ENCODE assay signal across 22 cellular contexts in genomic region chr5:121108725-121109124, GRCh38.
DNase-seq lines count a peak whose midpoint lies in the region; ATAC-seq, FAIRE-seq and TF ChIP-seq lines count a peak whose summit lies in the region.
"Had no signal": no experiment of that assay in that cellular context is flagged by ENCODE, and none has a peak within 500 bp of the region (broad histone marks: within the 10 kb centered on the region; RNA-seq: fewer than 3 reads in every experiment).

No MANE protein-coding gene starts in this region.

- H3K27me3 Mint-ChIP-seq in progenitor cell of endocrine pancreas, result no peaks in the 10 kb centered on the region
- H3K27me3 Mint-ChIP-seq: natural killer cell treated with Interleukin-12 subunit alpha and Interleukin-12 subunit beta and Interleukin-15 and Interleukin-18, amount 100 ng/mL, for 72 hours had no signal

- no peaks in the 10 kb centered on the region for H3K27me3 ChIP-seq in Karpas-422 (ENCODE audit: low read length)
- no peaks in the 10 kb centered on the region for H3K27me3 ChIP-seq in K562 (ENCODE audit: control insufficient read depth in 2 of 2, insufficient read depth in 2 of 2, low read length in 2 of 2)
- no peaks in the 10 kb centered on the region for H3K27me3 ChIP-seq in testis
- H3K27me3 ChIP-seq: transverse colon had no signal

- TF ChIP-seq POLR2A in K562 (conservative IDR thresholded peaks at IDR 0.05) (no peak), testis (IDR thresholded peaks at IDR 0.05) (no peak)

- CTCF ChIA-PET in K562 (lab: Yijun Ruan, JAX; ENCODE audit: low intra/inter-chr PET ratio), result no interaction called here

- BruUV-seq in K562 (replicated peaks; lab: Mats Ljungman, UMichigan), result no TSS peak

- TF ChIP-seq CTCF in K562 (IDR thresholded peaks at IDR 0.05 in 2 of 3, conservative IDR thresholded peaks at IDR 0.05 in 1 of 3; ENCODE audit: insufficient read depth in 2 of 3, low read depth in 1 of 3, low read length in 3 of 3) (no peak), testis (IDR thresholded peaks at IDR 0.05) (no peak), foreskin fibroblast (IDR thresholded peaks at IDR 0.05; ENCODE audit: low read depth, low read length) (no peak), progenitor cell of endocrine pancreas (IDR thresholded peaks at IDR 0.05; ENCODE audit: unreplicated experiment) (no peak)

- H2AFZ ChIP-seq in Karpas-422 (ENCODE audit: low read length) (no peak overlapping the region), K562 (ENCODE audit: low read depth, low read length) (peak overlapping the region; percentile 51; the same call in 1 of the 2 replicates)

- peak; percentile 43 for DNase-seq in NCI-H748 (lab: John Stamatoyannopoulos, UW; ENCODE audit: unreplicated experiment)
- no peak for DNase-seq in NCI-H748 treated with DMSO at 0.1 percent for 48 hours (lab: John Stamatoyannopoulos, UW)
- DNase-seq in Karpas-422, result peak; percentile 42
- peak; percentile 13 to 38 (median 28) for DNase-seq in K562 (ENCODE audit: extremely low read depth in 1 of 4, low spot score in 3 of 4)
- DNase-seq in testis, result peak; percentile 48
- DNase-seq in foreskin fibroblast, result no peak
- no peak for DNase-seq in progenitor cell of endocrine pancreas (ENCODE audit: low spot score, unreplicated experiment)
- DNase-seq in HPDE6-E6E7 (ENCODE audit: extremely low spot score), result no peak
- DNase-seq: activated CD4-positive, CD25-positive, alpha-beta regulatory T cell treated with anti-CD3 and anti-CD28 coated beads, Interleukin-2, amount 50 U/mL, for 72 hours; activated effector memory CD4-positive, alpha-beta T cell treated with Interleukin-2 at 50 U/mL for 16 hours; amniotic stem cell; caudate nucleus; KBM-7; mesenchymal stem cell; NCI-H1105; SIG-M5; T-helper 2 cell; transverse colon had no signal

- no peaks in the 10 kb centered on the region for H3K79me2 ChIP-seq in Karpas-422 (ENCODE audit: low read length)
- H3K79me2 ChIP-seq in K562 (ENCODE audit: control insufficient read depth, insufficient read depth, low read length), result no peaks in the 10 kb centered on the region

- no peaks in the 10 kb centered on the region for H3K9me1 ChIP-seq in K562 (ENCODE audit: control insufficient read depth, insufficient read depth, low read length)

- intact Hi-C loops in K562 (cut with micrococcal nuclease) (no loop called here), testis (cut with DNase I; ENCODE audit: low total_unique reads) (no loop called here)

- FAIRE-seq in K562 (lab: Jason Lieb, UNC), result no peak
- FAIRE-seq: A204.1 had no signal

- H3K4me3 ChIP-seq in Karpas-422 (ENCODE audit: low read length), result no peak overlapping the region
- no peak overlapping the region for H3K4me3 ChIP-seq in K562
- peak overlapping the region; percentile 16 to 51 for H3K4me3 ChIP-seq in testis
- no peak overlapping the region for H3K4me3 ChIP-seq in foreskin fibroblast (ENCODE audit: low read depth in 1 of 2, low read length in 2 of 2)
- H3K4me3 ChIP-seq: transverse colon had no signal

- H3K27ac ChIP-seq in Karpas-422 (ENCODE audit: low read length) (no peak overlapping the region), K562 (ENCODE audit: extremely low read depth, low read depth, low read length) (no peak overlapping the region), testis (no peak overlapping the region)
- H3K27ac ChIP-seq: transverse colon had no signal

- in situ Hi-C loops in K562 (cut with MboI), result no loop called here

- H3K9ac ChIP-seq in Karpas-422 (ENCODE audit: low read length) (no peak overlapping the region), K562 (ENCODE audit: insufficient read depth in 1 of 2, low read depth in 2 of 2, low read length in 2 of 2) (no peak overlapping the region)

- TF ChIP-seq RAD21 in K562 (CRISPR knock-in tag; conservative IDR thresholded peaks at IDR 0.05 in 1 of 2, IDR thresholded peaks at IDR 0.05 in 1 of 2), result no peak

- peaks cover 1% of the 10 kb centered on the region for H3K36me3 Mint-ChIP-seq in progenitor cell of endocrine pancreas (ENCODE audit: insufficient read depth)
- H3K36me3 Mint-ChIP-seq: CD14-positive monocyte; natural killer cell treated with Interleukin-12 subunit alpha and Interleukin-12 subunit beta and Interleukin-15 and Interleukin-18, amount 100 ng/mL, for 72 hours; stimulated activated effector memory CD8-positive, alpha-beta T cell treated with anti-CD3 and anti-CD28 coated beads, Interleukin-12 subunit alpha, Interleukin-12 subunit beta, amount 100 ng/mL, for 72 hours had no signal

- no peaks in the 10 kb centered on the region for H3K9me2 ChIP-seq in Karpas-422 (replicated peaks; ENCODE audit: insufficient read depth, low read length)

- H3K4me2 ChIP-seq in Karpas-422 (ENCODE audit: low read depth, low read length, poor library complexity, severe bottlenecking) (no peak overlapping the region), K562 (ENCODE audit: insufficient read depth, low read length) (peak overlapping the region; percentile 49; the same call in 1 of the 2 replicates)

- TF ChIP-seq EP300 in K562 (IDR thresholded peaks at IDR 0.05; ENCODE audit: low read length), result no peak

- 4% methylated on average over 5 of the region's 10 CpGs for WGBS in K562 (ENCODE audit: insufficient coverage, low coverage, missing lambda C conversion rate)
- 65 to 75% methylated on average over 1 to 10 of the region's 10 CpGs for WGBS in testis, 2 donors

- peak; percentile 91 for ATAC-seq in K562

- H4K20me1 ChIP-seq in Karpas-422 (ENCODE audit: insufficient read depth, low read depth, low read length) (no peaks in the 10 kb centered on the region), K562 (replicated peaks; ENCODE audit: control insufficient read depth, insufficient read depth, low read length) (no peaks in the 10 kb centered on the region)

- H3K9me3 Mint-ChIP-seq in progenitor cell of endocrine pancreas (ENCODE audit: low read depth), result no peaks in the 10 kb centered on the region
- H3K9me3 Mint-ChIP-seq: natural killer cell treated with Interleukin-12 subunit alpha and Interleukin-12 subunit beta and Interleukin-15 and Interleukin-18, amount 100 ng/mL, for 72 hours had no signal

- no peak overlapping the region for H3K27ac Mint-ChIP-seq in progenitor cell of endocrine pancreas
- H3K27ac Mint-ChIP-seq: CD14-positive monocyte; natural killer cell treated with Interleukin-12 subunit alpha and Interleukin-12 subunit beta and Interleukin-15 and Interleukin-18, amount 100 ng/mL, for 72 hours; stimulated activated effector memory CD8-positive, alpha-beta T cell treated with anti-CD3 and anti-CD28 coated beads, Interleukin-12 subunit alpha, Interleukin-12 subunit beta, amount 100 ng/mL, for 72 hours had no signal

- H3K36me3 ChIP-seq in Karpas-422 (ENCODE audit: insufficient read depth, low read length) (no peaks in the 10 kb centered on the region), K562 (ENCODE audit: control insufficient read depth, insufficient read depth, low read length) (no peaks in the 10 kb centered on the region), testis (ENCODE audit: low read depth, missing control alignments) (no peaks in the 10 kb centered on the region)
- H3K36me3 ChIP-seq: transverse colon had no signal

- H3K4me1 ChIP-seq in Karpas-422 (ENCODE audit: low read length) (no peaks in the 10 kb centered on the region), K562 (replicated peaks in 1 of 2; ENCODE audit: control insufficient read depth in 2 of 2, insufficient read depth in 2 of 2, low read length in 2 of 2) (peaks cover 0 to 6% of the 10 kb centered on the region in 2 experiments; a peak in 1 of 5 replicates), testis (no peaks in the 10 kb centered on the region)
- H3K4me1 ChIP-seq: transverse colon had no signal

- no peaks in the 10 kb centered on the region for H3K4me1 Mint-ChIP-seq in progenitor cell of endocrine pancreas (ENCODE audit: low read depth)
- H3K4me1 Mint-ChIP-seq: CD14-positive monocyte; stimulated activated effector memory CD8-positive, alpha-beta T cell treated with anti-CD3 and anti-CD28 coated beads, Interleukin-12 subunit alpha, Interleukin-12 subunit beta, amount 100 ng/mL, for 72 hours had no signal

- POLR2A ChIA-PET in K562 (lab: Yijun Ruan, JAX), result interaction anchor here (0.7 kb wide), 1 partner anchor 1048 kb away, joined by 3 read pairs; no protein-coding TSS in a partner anchor

- H3K4me3 Mint-ChIP-seq in progenitor cell of endocrine pancreas (ENCODE audit: low read depth), result no peak overlapping the region
- H3K4me3 Mint-ChIP-seq: CD14-positive monocyte; natural killer cell treated with Interleukin-12 subunit alpha and Interleukin-12 subunit beta and Interleukin-15 and Interleukin-18, amount 100 ng/mL, for 72 hours; stimulated activated effector memory CD8-positive, alpha-beta T cell treated with anti-CD3 and anti-CD28 coated beads, Interleukin-12 subunit alpha, Interleukin-12 subunit beta, amount 100 ng/mL, for 72 hours had no signal

- 0 out of 2 replicates have a peak, but pooled peaks cover 3% of the 10 kb centered on the region for H3K9me3 ChIP-seq in Karpas-422 (ENCODE audit: low read length)
- H3K9me3 ChIP-seq in K562 (replicated peaks; ENCODE audit: control insufficient read depth, insufficient read depth, low read depth, low read length), result no peaks in the 10 kb centered on the region
- H3K9me3 ChIP-seq in testis, result no peaks in the 10 kb centered on the region
- H3K9me3 ChIP-seq: transverse colon had no signal

TF ChIP-seq in K562, 482 proteins besides CTCF, POLR2A, EP300 and RAD21 (continues in another document):
- TF ChIP-seq ZNF644 (tag; IDR thresholded peaks at IDR 0.05; ENCODE audit: low read depth), result no peak
- TF ChIP-seq GTF3C2 (IDR thresholded peaks at IDR 0.05; ENCODE audit: borderline replicate concordance, extremely low read depth, insufficient read length), result no peak

Comparison
In these comparisons a context has a peak if more than half of its experiments do, and no peak if none do; other contexts are left out.
1. DNase-seq: peak in NCI-H748 (single experiment), Karpas-422 (single experiment), K562 (4 of 4) and testis (single experiment); none in NCI-H748 treated with DMSO at 0.1 percent for 48 hours (single experiment), foreskin fibroblast (0 of 2), progenitor cell of endocrine pancreas (single experiment) and HPDE6-E6E7 (single experiment).
2. H3K4me3 ChIP-seq: peak in testis (2 of 2); none in Karpas-422 (single experiment), K562 (single experiment) and foreskin fibroblast (0 of 2).